Comparison of ENCODE assay signal across 16 cellular contexts in the genomic region with DNA sequence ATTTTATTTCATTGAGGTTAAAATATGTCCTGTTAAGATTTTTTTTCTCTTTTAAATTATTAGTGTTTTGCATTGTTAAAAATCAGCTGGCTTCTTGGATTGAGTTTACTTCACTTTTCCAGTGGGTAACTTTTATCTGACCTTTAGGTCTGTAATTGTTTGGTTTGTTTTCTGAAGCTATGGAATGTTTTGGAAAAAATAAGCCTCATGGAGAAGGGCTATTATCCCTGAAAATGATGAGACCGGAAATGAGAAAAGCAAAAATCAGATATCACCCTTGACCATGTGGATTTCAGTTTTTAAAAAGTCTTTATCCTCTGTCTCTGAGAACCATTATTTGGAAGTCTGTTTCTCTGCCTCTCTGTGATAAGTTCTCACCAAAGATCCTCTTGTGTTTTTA.
DNase-seq lines count a peak whose midpoint lies in the region; ATAC-seq and TF ChIP-seq lines count a peak whose summit lies in the region.
"Had no signal": no experiment of that assay in that cellular context is flagged by ENCODE, and none has a peak within 500 bp of the region (broad histone marks: within the 10 kb centered on the region; RNA-seq: fewer than 3 reads in every experiment).

No MANE protein-coding gene starts in this region.

- H3K79me2 ChIP-seq in GM23338 (replicated peaks; ENCODE audit: insufficient read depth) = no peaks in the 10 kb centered on the region

- H3K27me3 Mint-ChIP-seq in GM23338 (ENCODE audit: insufficient read depth, low read depth, poor library complexity) = peaks cover 1% of the 10 kb centered on the region
- H3K27me3 Mint-ChIP-seq in type B pancreatic cell = no peaks in the 10 kb centered on the region
- H3K27me3 Mint-ChIP-seq: activated naive CD4-positive, alpha-beta T cell treated with anti-CD3 and anti-CD28 coated beads, Interleukin-2, amount 10 ng/mL, durations not matched to agents 7 days and 5 days; memory B cell had no signal

- H3F3A ChIP-seq in GM23338 (replicated peaks; ENCODE audit: low read depth) = no peaks in the 10 kb centered on the region

- no peaks in the 10 kb centered on the region for H3K9me3 ChIP-seq in SJSA1 (replicated peaks)
- H3K9me3 ChIP-seq: Peyer's patch had no signal

- H2AFZ ChIP-seq in GM23338 = no peak overlapping the region

- ATAC-seq in foreskin keratinocyte (no peak), GM23338 (no peak)

- H3K36me3 Mint-ChIP-seq in GM23338 (ENCODE audit: low read depth) (0 out of 3 replicates have a peak, but pooled peaks cover 4% of the 10 kb centered on the region), type B pancreatic cell (peaks cover 10% of the 10 kb centered on the region)
- H3K36me3 Mint-ChIP-seq: activated naive CD4-positive, alpha-beta T cell treated with anti-CD3 and anti-CD28 coated beads, Interleukin-2, amount 10 ng/mL, durations not matched to agents 7 days and 5 days had no signal

- no peak overlapping the region for H3K4me3 Mint-ChIP-seq in GM23338
- no peak overlapping the region for H3K4me3 Mint-ChIP-seq in type B pancreatic cell
- H3K4me3 Mint-ChIP-seq: activated naive CD4-positive, alpha-beta T cell treated with anti-CD3 and anti-CD28 coated beads, Interleukin-2, amount 10 ng/mL, durations not matched to agents 7 days and 5 days; memory B cell had no signal

- H3K27me3 ChIP-seq in SJSA1 (replicated peaks) (no peaks in the 10 kb centered on the region), foreskin keratinocyte (no peaks in the 10 kb centered on the region), GM23338 (ENCODE audit: insufficient read depth) (no peaks in the 10 kb centered on the region)
- H3K27me3 ChIP-seq: heart right ventricle, Peyer's patch had no signal

- H3K4me1 ChIP-seq in SJSA1 (replicated peaks) (peaks cover 26% of the 10 kb centered on the region), foreskin keratinocyte (peaks cover 17% of the 10 kb centered on the region), GM23338 (ENCODE audit: insufficient read depth) (no peaks in the 10 kb centered on the region)
- H3K4me1 ChIP-seq: Peyer's patch had no signal

- H3K9me3 Mint-ChIP-seq in GM23338 (peaks cover 8% of the 10 kb centered on the region; the same call in 2 of the 3 replicates), type B pancreatic cell (peaks cover 8% of the 10 kb centered on the region)
- H3K9me3 Mint-ChIP-seq: activated naive CD4-positive, alpha-beta T cell treated with anti-CD3 and anti-CD28 coated beads, Interleukin-2, amount 10 ng/mL, durations not matched to agents 7 days and 5 days; memory B cell had no signal

- no peaks in the 10 kb centered on the region for H4K20me1 ChIP-seq in GM23338 (replicated peaks; ENCODE audit: insufficient read depth)

- H3K4me1 Mint-ChIP-seq in GM23338 (no peaks in the 10 kb centered on the region), type B pancreatic cell (ENCODE audit: unreplicated experiment) (peaks cover 19% of the 10 kb centered on the region)
- H3K4me1 Mint-ChIP-seq: activated naive CD4-positive, alpha-beta T cell treated with anti-CD3 and anti-CD28 coated beads, Interleukin-2, amount 10 ng/mL, durations not matched to agents 7 days and 5 days had no signal

- H3K27ac Mint-ChIP-seq in GM23338 = no peak overlapping the region
- no peak overlapping the region for H3K27ac Mint-ChIP-seq in type B pancreatic cell
- H3K27ac Mint-ChIP-seq: activated naive CD4-positive, alpha-beta T cell treated with anti-CD3 and anti-CD28 coated beads, Interleukin-2, amount 10 ng/mL, durations not matched to agents 7 days and 5 days; memory B cell had no signal

- no peaks in the 10 kb centered on the region for H3K9me2 ChIP-seq in GM23338 (ENCODE audit: insufficient read depth)

- H3K4me3 ChIP-seq in SJSA1 (no peak overlapping the region), GM23338 (no peak overlapping the region)
- H3K4me3 ChIP-seq: heart right ventricle, Peyer's patch had no signal

- H3K27ac ChIP-seq in SJSA1 = peak overlapping the region; percentile 92
- H3K27ac ChIP-seq in foreskin keratinocyte = peak overlapping the region; percentile 23
- H3K27ac ChIP-seq in GM23338 (ENCODE audit: low read depth) = no peak overlapping the region

- TF ChIP-seq CTCF in foreskin keratinocyte (conservative IDR thresholded peaks at IDR 0.05) (no peak), GM23338 (conservative IDR thresholded peaks at IDR 0.05; ENCODE audit: low read depth in 2 of 2) (no peak), type B pancreatic cell (conservative IDR thresholded peaks at IDR 0.05) (no peak)

- DNase-seq in ELR (ENCODE audit: low read depth) = peak; percentile 46
- DNase-seq in SJSA1 (ENCODE audit: low read depth in 1 of 2, low spot score in 2 of 2) = no peak
- DNase-seq in foreskin keratinocyte = no peak
- DNase-seq in renal cortical epithelial cell (ENCODE audit: low read depth) = peak; percentile 51
- no peak for DNase-seq in mucosa of gallbladder (ENCODE audit: low spot score)
- no peak for DNase-seq in GM03348 (ENCODE audit: low spot score)
- no peak for DNase-seq in GM23338 (ENCODE audit: low spot score)
- no peak for DNase-seq in type B pancreatic cell (ENCODE audit: extremely low spot score, unreplicated experiment)
- DNase-seq: activated CD4-positive, alpha-beta T cell treated with anti-CD3 and anti-CD28 coated beads, Interleukin-2, amount 50 U/mL, for 1 hour; activated naive CD4-positive, alpha-beta T cell treated with anti-CD3 and anti-CD28 coated beads, Interleukin-2, amount 10 ng/mL, durations not matched to agents 7 days and 5 days; cortex of kidney; heart right ventricle; NCI-H82; Peyer's patch; stimulated activated CD4-positive, alpha-beta T cell treated with anti-CD3 and anti-CD28 coated beads, Interleukin-4, amount 100 ng/mL, for 1 hour had no signal

- H3K36me3 ChIP-seq in SJSA1 = no peaks in the 10 kb centered on the region
- H3K36me3 ChIP-seq in GM23338 (ENCODE audit: insufficient read depth) = no peaks in the 10 kb centered on the region
- H3K36me3 ChIP-seq: heart right ventricle, Peyer's patch had no signal

- H3K4me2 ChIP-seq in GM23338 = no peak overlapping the region

TF ChIP-seq in GM23338, 12 proteins besides CTCF, POLR2A, EP300 and RAD21 (continues in another document):
- TF ChIP-seq JUNB (IDR thresholded peaks at IDR 0.05; ENCODE audit: unreplicated experiment) (no peak), EZH2phosphoT487 (IDR thresholded peaks at IDR 0.05; ENCODE audit: unreplicated experiment) (no peak), EZH2 (IDR thresholded peaks at IDR 0.05; ENCODE audit: low read depth, unreplicated experiment) (no peak), ZNF114 (CRISPR knock-in tag; IDR thresholded peaks at IDR 0.05) (no peak), CREB1 (CRISPR knock-in tag; IDR thresholded peaks at IDR 0.05; ENCODE audit: low read depth) (no peak), NANOG (IDR thresholded peaks at IDR 0.05; ENCODE audit: borderline replicate concordance) (no peak), ZNF331 (CRISPR knock-in tag; IDR thresholded peaks at IDR 0.05; ENCODE audit: low read depth) (no peak)

Comparison
In these comparisons a context has a peak if more than half of its experiments do, and no peak if none do; other contexts are left out.
1. DNase-seq: peak in ELR (single experiment) and renal cortical epithelial cell (single experiment); none in SJSA1 (0 of 2), foreskin keratinocyte (0 of 2), mucosa of gallbladder (single experiment), GM03348 (single experiment), GM23338 (single experiment) and type B pancreatic cell (single experiment).